Comparison of ENCODE assay signal across 1 cellular context in genomic region chr6:38524436-38525145, GRCh38.
TF ChIP-seq lines count a peak whose summit lies in the region.

No MANE protein-coding gene starts in this region.

TF ChIP-seq in IMR-90, 13 proteins besides CTCF, POLR2A, EP300 and RAD21 (continued from another document):
- TF ChIP-seq CEBPB (IDR thresholded peaks at IDR 0.05; ENCODE audit: low read depth, low read length) (no peak), ELK1 (IDR thresholded peaks at IDR 0.05; ENCODE audit: borderline replicate concordance, low read depth, low read length) (no peak), USF2 (IDR thresholded peaks at IDR 0.05; ENCODE audit: low read depth, low read length) (no peak), RCOR1 (IDR thresholded peaks at IDR 0.05; ENCODE audit: insufficient replicate concordance, low read length) (no peak), MAFK (IDR thresholded peaks at IDR 0.05; ENCODE audit: low read depth, low read length) (no peak)
